Comparison of ENCODE assay signal across 26 cellular contexts in the genomic region with DNA sequence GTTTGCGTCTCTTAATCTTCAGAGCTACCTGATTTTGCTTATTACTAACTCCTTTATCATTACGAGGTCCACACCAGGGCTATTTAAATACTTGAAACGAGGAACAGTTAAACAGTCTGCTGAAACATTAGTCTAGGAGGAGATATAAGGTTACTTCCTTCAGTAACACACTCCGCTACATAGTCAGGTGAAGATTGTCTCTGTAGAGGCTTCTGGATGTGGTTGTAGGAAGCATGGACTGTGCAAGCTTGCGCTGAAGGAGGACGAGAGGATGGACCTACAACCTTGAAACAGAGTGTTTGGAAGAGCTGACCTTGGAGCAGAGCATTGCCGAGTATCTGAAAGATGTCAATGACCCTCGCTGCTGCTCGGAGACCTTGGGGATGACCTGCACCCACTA. TPM values are rescaled to one million over a fixed set of nuclear protein-coding genes. Genes with fewer than 3 reads are reported as not detected.
"Had no signal": no experiment of that assay in that cellular context is flagged by ENCODE, and none has a peak within 500 bp of the region (broad histone marks: within the 10 kb centered on the region; RNA-seq: fewer than 3 reads in every experiment).

TSS of gene CLRN2 (plus strand) at position 301 of the 400 bp plus-strand sequence. CDS start 102 bp downstream, outside the sequence.

- H3K27ac ChIP-seq: left ventricle myocardium inferior, upper lobe of left lung had no signal

- H3K27me3 ChIP-seq: upper lobe of left lung had no signal

- ATAC-seq: activated T-cell treated with anti-CD3 and anti-CD28 coated beads, Interleukin-2, amount 50 U/mL, for 72 hours; effector memory CD8-positive, alpha-beta T cell; esophagus mucosa; natural killer cell treated with Interleukin-12 subunit alpha and Interleukin-12 subunit beta and Interleukin-15 and Interleukin-18, amount 100 ng/mL, for 72 hours; WTC11 had no signal

- DNase-seq: activated CD4-positive, alpha-beta T cell treated with anti-CD3 and anti-CD28 coated beads, Interleukin-2, amount 50 U/mL, for 48 hours; activated effector memory CD4-positive, alpha-beta T cell treated with Interleukin-2 at 50 U/mL for 16 hours; activated naive CD4-positive, alpha-beta T cell treated with anti-CD3 and anti-CD28 coated beads for 36 hours; activated naive CD8-positive, alpha-beta T cell treated with anti-CD3 and anti-CD28 coated beads, Interleukin-2, amount 10 ng/mL, durations not matched to agents 7 days and 5 days; activated T-cell treated with anti-CD3 and anti-CD28 coated beads, Interleukin-2, amount 50 U/mL, for 72 hours; amniotic stem cell; effector memory CD8-positive, alpha-beta T cell; foreskin melanocyte; left ventricle myocardium inferior; mammary epithelial cell; midbrain; posterior cingulate gyrus; stimulated activated CD4-positive, alpha-beta T cell treated with anti-CD3 and anti-CD28 coated beads, Interleukin-2, amount 100 ng/mL, for 48 hours; stimulated activated CD8-positive, alpha-beta memory T cell treated with anti-CD3 and anti-CD28 coated beads, Interleukin-4, amount 100 ng/mL, for 48 hours; stimulated activated naive CD4-positive, alpha-beta T cell; T-helper 9 cell; upper lobe of left lung had no signal

- H3K9me3 Mint-ChIP-seq: activated naive CD4-positive, alpha-beta T cell treated with anti-CD3 and anti-CD28 coated beads for 36 hours; activated naive CD8-positive, alpha-beta T cell treated with anti-CD3 and anti-CD28 coated beads, Interleukin-2, amount 10 ng/mL, durations not matched to agents 7 days and 5 days; activated T-cell treated with anti-CD3 and anti-CD28 coated beads, Interleukin-2, amount 50 U/mL, for 72 hours; effector memory CD8-positive, alpha-beta T cell; natural killer cell treated with Interleukin-12 subunit alpha and Interleukin-12 subunit beta and Interleukin-15 and Interleukin-18, amount 100 ng/mL, for 72 hours; WTC11 had no signal

- H3K27ac Mint-ChIP-seq: activated naive CD4-positive, alpha-beta T cell treated with anti-CD3 and anti-CD28 coated beads for 36 hours; activated naive CD8-positive, alpha-beta T cell treated with anti-CD3 and anti-CD28 coated beads, Interleukin-2, amount 10 ng/mL, durations not matched to agents 7 days and 5 days; activated T-cell treated with anti-CD3 and anti-CD28 coated beads, Interleukin-2, amount 50 U/mL, for 72 hours; effector memory CD8-positive, alpha-beta T cell; natural killer cell treated with Interleukin-12 subunit alpha and Interleukin-12 subunit beta and Interleukin-15 and Interleukin-18, amount 100 ng/mL, for 72 hours; WTC11 had no signal

- H3K4me3 Mint-ChIP-seq: activated naive CD4-positive, alpha-beta T cell treated with anti-CD3 and anti-CD28 coated beads for 36 hours; activated naive CD8-positive, alpha-beta T cell treated with anti-CD3 and anti-CD28 coated beads, Interleukin-2, amount 10 ng/mL, durations not matched to agents 7 days and 5 days; activated T-cell treated with anti-CD3 and anti-CD28 coated beads, Interleukin-2, amount 50 U/mL, for 72 hours; effector memory CD8-positive, alpha-beta T cell; natural killer cell treated with Interleukin-12 subunit alpha and Interleukin-12 subunit beta and Interleukin-15 and Interleukin-18, amount 100 ng/mL, for 72 hours; WTC11 had no signal

- H3K9me3 ChIP-seq: left ventricle myocardium inferior, upper lobe of left lung had no signal

- H3K36me3 Mint-ChIP-seq: natural killer cell treated with Interleukin-12 subunit alpha and Interleukin-12 subunit beta and Interleukin-15 and Interleukin-18, amount 100 ng/mL, for 72 hours; WTC11 had no signal

RNA-seq across cellular contexts. Expression of gene CLRN2, which starts in this region (rescaled TPM):
- total RNA-seq: activated naive CD4-positive, alpha-beta T cell treated with anti-CD3 and anti-CD28 coated beads for 36 hours; activated naive CD8-positive, alpha-beta T cell treated with anti-CD3 and anti-CD28 coated beads, Interleukin-2, amount 10 ng/mL, durations not matched to agents 7 days and 5 days; activated T-cell treated with anti-CD3 and anti-CD28 coated beads, Interleukin-2, amount 50 U/mL, for 72 hours; chondrocyte; dermis microvascular lymphatic vessel endothelial cell; endothelial cell of umbilical vein; esophagus mucosa; kidney epithelial cell; left ventricle myocardium inferior; mammary epithelial cell; natural killer cell treated with Interleukin-12 subunit alpha and Interleukin-12 subunit beta and Interleukin-15 and Interleukin-18, amount 100 ng/mL, for 72 hours; renal cortical epithelial cell; T-helper 1 cell treated with Interleukin-12 subunit alpha and Interleukin-12 subunit beta and Interleukin-4 antibody, amounts not matched to agents 30 ng/mL and 1 ng/mL, for 36 hours; upper lobe of left lung; WTC11 had no signal
